ENCODE assay signal across 1 cellular context in genomic region chr7:128405345-128406146, GRCh38.
A peak's percentile ranks its signal among the peaks of the same experiment; 100 is the strongest.
TF ChIP-seq lines count a peak whose summit lies in the region.

No MANE protein-coding gene starts in this region.

TF ChIP-seq in HepG2, 621 proteins besides CTCF, POLR2A, EP300 and RAD21 (continued from another document):
- TF ChIP-seq ZBTB2 (CRISPR knock-in tag; IDR thresholded peaks at IDR 0.05; ENCODE audit: low read depth) (no peak), REXO4 (CRISPR knock-in tag; IDR thresholded peaks at IDR 0.05; ENCODE audit: borderline replicate concordance) (no peak), ZNF7 (CRISPR knock-in tag; IDR thresholded peaks at IDR 0.05) (no peak), ZNF782 (CRISPR knock-in tag; IDR thresholded peaks at IDR 0.05; ENCODE audit: borderline replicate concordance) (no peak), ATRX (CRISPR knock-in tag; IDR thresholded peaks at IDR 0.05; ENCODE audit: borderline replicate concordance) (no peak), SOX5 (CRISPR knock-in tag; IDR thresholded peaks at IDR 0.05; ENCODE audit: borderline replicate concordance) (no peak), SNRNP70 (IDR thresholded peaks at IDR 0.05; ENCODE audit: low read depth, low read length) (no peak), ZNF510 (CRISPR knock-in tag; IDR thresholded peaks at IDR 0.05; ENCODE audit: low read depth) (no peak), BCL6 (CRISPR knock-in tag; IDR thresholded peaks at IDR 0.05) (no peak), BORCS8-MEF2B (CRISPR knock-in tag; IDR thresholded peaks at IDR 0.05) (peak; percentile 77), KDM5A (IDR thresholded peaks at IDR 0.05; ENCODE audit: borderline replicate concordance, low read length) (no peak), ZNF790 (CRISPR knock-in tag; IDR thresholded peaks at IDR 0.05; ENCODE audit: borderline replicate concordance) (0 out of 2 replicates have a peak, but pooled peaks have one; percentile 42), KDM3A (CRISPR knock-in tag; IDR thresholded peaks at IDR 0.05; ENCODE audit: low read depth) (no peak), ZFX (CRISPR knock-in tag; IDR thresholded peaks at IDR 0.05; ENCODE audit: low read depth) (peak; percentile 73), ARNT (IDR thresholded peaks at IDR 0.05) (no peak), ZNF331 (CRISPR knock-in tag; IDR thresholded peaks at IDR 0.05) (no peak), FOXK1 (CRISPR knock-in tag; IDR thresholded peaks at IDR 0.05; ENCODE audit: borderline replicate concordance, low read depth) (no peak), HNF4G (IDR thresholded peaks at IDR 0.05; ENCODE audit: borderline replicate concordance, low read depth, low read length) (no peak), HNF4G (CRISPR knock-in tag; IDR thresholded peaks at IDR 0.05; ENCODE audit: borderline replicate concordance, low read depth) (no peak), PITX1 (CRISPR knock-in tag; IDR thresholded peaks at IDR 0.05) (no peak), EHMT2 (IDR thresholded peaks at IDR 0.05; ENCODE audit: borderline replicate concordance, low read depth, low read length) (no peak), ZNF577 (CRISPR knock-in tag; IDR thresholded peaks at IDR 0.05; ENCODE audit: borderline replicate concordance, low read depth) (no peak), REST (IDR thresholded peaks at IDR 0.05; ENCODE audit: borderline replicate concordance in 1 of 2, low read depth in 1 of 2, low read length in 2 of 2) (no peak), ZNF558 (CRISPR knock-in tag; IDR thresholded peaks at IDR 0.05; ENCODE audit: borderline replicate concordance) (0 out of 2 replicates have a peak, but pooled peaks have one; percentile 46), ZNF460 (CRISPR knock-in tag; IDR thresholded peaks at IDR 0.05; ENCODE audit: borderline replicate concordance) (no peak), THAP8 (CRISPR knock-in tag; IDR thresholded peaks at IDR 0.05; ENCODE audit: borderline replicate concordance) (no peak), ZNF276 (CRISPR knock-in tag; IDR thresholded peaks at IDR 0.05; ENCODE audit: low read depth) (no peak), ZNF124 (CRISPR knock-in tag; IDR thresholded peaks at IDR 0.05) (no peak), ZKSCAN1 (IDR thresholded peaks at IDR 0.05; ENCODE audit: low read length) (no peak), ZNF225 (CRISPR knock-in tag; IDR thresholded peaks at IDR 0.05) (0 out of 2 replicates have a peak, but pooled peaks have one; percentile 64), ZBTB3 (CRISPR knock-in tag; IDR thresholded peaks at IDR 0.05; ENCODE audit: borderline replicate concordance, low read depth) (no peak), ZNF431 (CRISPR knock-in tag; IDR thresholded peaks at IDR 0.05; ENCODE audit: borderline replicate concordance, low read depth) (peak; percentile 41; the same call in 1 of the 2 replicates), ZNF607 (CRISPR knock-in tag; IDR thresholded peaks at IDR 0.05; ENCODE audit: borderline replicate concordance) (no peak; the same call in 1 of the 2 replicates), ZNF230 (CRISPR knock-in tag; IDR thresholded peaks at IDR 0.05) (0 out of 2 replicates have a peak, but pooled peaks have one; percentile 39)
TF ChIP-seq in HepG2: peak in this region for 84.
